8 cellular contexts compared by ENCODE assay signal in genomic region chr19:45097776-45098520, GRCh38. TPM values are rescaled to one million over a fixed set of nuclear protein-coding genes. Genes with fewer than 3 reads are reported as not detected.
DNase-seq lines count a peak whose midpoint lies in the region; ATAC-seq lines count a peak whose summit lies in the region.

No MANE protein-coding gene starts in this region.

- H3K4me2 ChIP-seq in skeletal muscle satellite cell (ENCODE audit: low read length), result peak overlapping the region; percentile 78

- H3K4me1 ChIP-seq in right cardiac atrium (ENCODE audit: control insufficient read depth, insufficient read depth, low read length), result peaks cover 21% of the 10 kb centered on the region
- H3K4me1 ChIP-seq in skeletal muscle satellite cell (ENCODE audit: control insufficient read depth, insufficient read depth, low read length), result peaks cover 63% of the 10 kb centered on the region

- H3K27me3 Mint-ChIP-seq in activated CD4-positive, alpha-beta memory T cell treated with anti-CD3 and anti-CD28 coated beads, Interleukin-2, amount 10 ng/mL, durations not matched to agents 7 days and 5 days, result no peaks in the 10 kb centered on the region

- H3K9me3 ChIP-seq in right cardiac atrium (ENCODE audit: control insufficient read depth, low read length) (no peaks in the 10 kb centered on the region), skeletal muscle satellite cell (replicated peaks; ENCODE audit: low read length) (no peaks in the 10 kb centered on the region)

- POLR2A ChIA-PET in activated CD4-positive, alpha-beta memory T cell treated with anti-CD3 and anti-CD28 coated beads, Interleukin-2, amount 10 ng/mL, durations not matched to agents 7 days and 5 days (lab: Charles Lee), result no interaction called here

- peaks cover 44% of the 10 kb centered on the region for H3K4me1 Mint-ChIP-seq in activated CD4-positive, alpha-beta memory T cell treated with anti-CD3 and anti-CD28 coated beads, Interleukin-2, amount 10 ng/mL, durations not matched to agents 7 days and 5 days

- H3K27ac ChIP-seq in right cardiac atrium (ENCODE audit: low read length), result peak overlapping the region; percentile 86

- CTCF ChIA-PET in activated CD4-positive, alpha-beta memory T cell treated with anti-CD3 and anti-CD28 coated beads, Interleukin-2, amount 10 ng/mL, durations not matched to agents 7 days and 5 days (lab: Charles Lee), result interaction anchor here (1.4 kb wide), 1 partner anchor 28 kb away, joined by 3 read pairs; no protein-coding TSS in a partner anchor

- H3K27me3 ChIP-seq in right cardiac atrium (ENCODE audit: control insufficient read depth, insufficient read depth) (no peaks in the 10 kb centered on the region), skeletal muscle satellite cell (ENCODE audit: control insufficient read depth, insufficient read depth, low read length) (no peaks in the 10 kb centered on the region)

- H3K27ac Mint-ChIP-seq in activated CD4-positive, alpha-beta memory T cell treated with anti-CD3 and anti-CD28 coated beads, Interleukin-2, amount 10 ng/mL, durations not matched to agents 7 days and 5 days, result no peak overlapping the region

- peaks cover 4% of the 10 kb centered on the region for H3K36me3 ChIP-seq in skeletal muscle satellite cell (ENCODE audit: insufficient read depth, low read length)

- no peak overlapping the region for H3K4me3 ChIP-seq in right cardiac atrium (ENCODE audit: low read length)
- peak overlapping the region; percentile 55 for H3K4me3 ChIP-seq in skeletal muscle satellite cell (ENCODE audit: low read length)

- WGBS in right cardiac atrium, result 54% methylated on average over 16 of the region's 16 CpGs

- peaks cover 10% of the 10 kb centered on the region for H3K36me3 Mint-ChIP-seq in activated CD4-positive, alpha-beta memory T cell treated with anti-CD3 and anti-CD28 coated beads, Interleukin-2, amount 10 ng/mL, durations not matched to agents 7 days and 5 days (ENCODE audit: low read depth)

- H3K9me3 Mint-ChIP-seq in activated CD4-positive, alpha-beta memory T cell treated with anti-CD3 and anti-CD28 coated beads, Interleukin-2, amount 10 ng/mL, durations not matched to agents 7 days and 5 days, result no peaks in the 10 kb centered on the region

- peak overlapping the region; percentile 50 for H3K9ac ChIP-seq in skeletal muscle satellite cell (ENCODE audit: low read depth, low read length)

- peak; percentile 55 for DNase-seq in Right ventricle myocardium inferior (ENCODE audit: missing footprints)
- no peak for DNase-seq in cardiac septum (ENCODE audit: low spot score)
- peak in 34 of 56 donors; percentile 27 to 72 (median 54) for DNase-seq in amygdala (lab: John Stamatoyannopoulos, UW)
- DNase-seq in right cardiac atrium, result peak; percentile 66 to 72 (median 68)
- no peak for DNase-seq in activated CD4-positive, alpha-beta memory T cell treated with anti-CD3 and anti-CD28 coated beads, Interleukin-2, amount 10 ng/mL, durations not matched to agents 7 days and 5 days

- intact Hi-C loops in Right ventricle myocardium inferior (cut with DNase I) (loop anchor here (5.0 kb wide), 1 partner anchor 149 kb away; the partner anchor contains the start of gene EXOC3L2), cardiac septum (cut with DNase I) (no loop called here), right cardiac atrium (cut with DNase I) (no loop called here)

- H3K4me3 Mint-ChIP-seq in activated CD4-positive, alpha-beta memory T cell treated with anti-CD3 and anti-CD28 coated beads, Interleukin-2, amount 10 ng/mL, durations not matched to agents 7 days and 5 days, result no peak overlapping the region

- ATAC-seq in Right ventricle myocardium inferior, result peak; percentile 45
- peak; percentile 68 to 80 for ATAC-seq in right cardiac atrium
- ATAC-seq in HG02973 (IDR thresholded peaks at IDR 0.05; ENCODE audit: unreplicated experiment), result no peak
- ATAC-seq in GM21423 (IDR thresholded peaks at IDR 0.05; ENCODE audit: unreplicated experiment), result no peak

RNA-seq across cellular contexts. Expression of gene PPP1R37, which starts 5.0 kb away (rescaled TPM):
- total RNA-seq in Right ventricle myocardium inferior, result 15.1 TPM
- 18.6 TPM for total RNA-seq in cardiac septum
- total RNA-seq in right cardiac atrium, result 10 to 100 TPM; 16.5 to 24.9 (median 18.9) TPM
- 23.4 TPM for polyA plus RNA-seq in right cardiac atrium
- 26.0 and 31.9 TPM in 2 replicates for total RNA-seq in skeletal muscle satellite cell (2012; rRNA removed)
- total RNA-seq in activated CD4-positive, alpha-beta memory T cell treated with anti-CD3 and anti-CD28 coated beads, Interleukin-2, amount 10 ng/mL, durations not matched to agents 7 days and 5 days, result 10 to 100 TPM; 16.3 to 16.4 TPM

RNA-seq across cellular contexts. Expression of gene GEMIN7, which starts 18.9 kb away (rescaled TPM):
- total RNA-seq in Right ventricle myocardium inferior, result 15.5 TPM
- total RNA-seq in cardiac septum, result 10.7 TPM
- total RNA-seq in right cardiac atrium, result 10 to 100 TPM; 10.9 to 15.0 (median 12.8) TPM
- polyA plus RNA-seq in right cardiac atrium, result 27.9 TPM
- 20.8 and 29.7 TPM in 2 replicates for total RNA-seq in skeletal muscle satellite cell (2012; rRNA removed)
- total RNA-seq in activated CD4-positive, alpha-beta memory T cell treated with anti-CD3 and anti-CD28 coated beads, Interleukin-2, amount 10 ng/mL, durations not matched to agents 7 days and 5 days, result 10 to 100 TPM; 31.7 to 35.5 TPM

RNA-seq across cellular contexts. Expression of gene ZNF296, which starts 21.7 kb away (rescaled TPM):
- total RNA-seq in Right ventricle myocardium inferior (0.19 TPM), cardiac septum (0.13 TPM), right cardiac atrium (under 1 TPM in 3 of 4 donors, not detected in 1; 0.25 to 0.35 (median 0.29) TPM)
- 0.25 TPM for polyA plus RNA-seq in right cardiac atrium
- 0.44 TPM in 1 of 2 replicates, not detected in the other for total RNA-seq in skeletal muscle satellite cell (2012; rRNA removed)
- total RNA-seq in activated CD4-positive, alpha-beta memory T cell treated with anti-CD3 and anti-CD28 coated beads, Interleukin-2, amount 10 ng/mL, durations not matched to agents 7 days and 5 days, result 1 to 10 TPM; 5.4 to 5.9 TPM

RNA-seq across cellular contexts. Expression of gene CLASRP, which starts 59.1 kb away (rescaled TPM):
- total RNA-seq in Right ventricle myocardium inferior (33.4 TPM), cardiac septum (45.6 TPM), right cardiac atrium (10 to 100 TPM; 34.3 to 36.7 (median 36.1) TPM)
- polyA plus RNA-seq in right cardiac atrium, result 36.8 TPM
- 10.1 and 12.0 TPM in 2 replicates for total RNA-seq in skeletal muscle satellite cell (2012; rRNA removed)
- total RNA-seq in activated CD4-positive, alpha-beta memory T cell treated with anti-CD3 and anti-CD28 coated beads, Interleukin-2, amount 10 ng/mL, durations not matched to agents 7 days and 5 days, result 10 to 100 TPM; 84.3 to 88.0 TPM

Comparison
In these comparisons a context has a peak if more than half of its experiments do, and no peak if none do; other contexts are left out.
1. DNase-seq: peak in Right ventricle myocardium inferior (single experiment), amygdala (34 of 56) and right cardiac atrium (3 of 3); none in cardiac septum (single experiment) and activated CD4-positive, alpha-beta memory T cell treated with anti-CD3 and anti-CD28 coated beads, Interleukin-2, amount 10 ng/mL, durations not matched to agents 7 days and 5 days (single experiment).
2. ATAC-seq: peak in Right ventricle myocardium inferior (single experiment) and right cardiac atrium (2 of 2); none in HG02973 (single experiment) and GM21423 (single experiment).